Comparison of ENCODE assay signal across 20 cellular contexts in genomic region chr22:26139320-26139719, GRCh38. TPM values are rescaled to one million over a fixed set of nuclear protein-coding genes. Genes with fewer than 3 reads are reported as not detected.
A peak's percentile ranks its signal among the peaks of the same experiment; 100 is the strongest.
DNase-seq lines count a peak whose midpoint lies in the region; ATAC-seq, FAIRE-seq and TF ChIP-seq lines count a peak whose summit lies in the region.
"Had no signal": no experiment of that assay in that cellular context is flagged by ENCODE, and none has a peak within 500 bp of the region (broad histone marks: within the 10 kb centered on the region; RNA-seq: fewer than 3 reads in every experiment).

No MANE protein-coding gene starts in this region.

- H3K4me1 ChIP-seq in heart right ventricle (no peaks in the 10 kb centered on the region), left ventricle myocardium inferior (no peaks in the 10 kb centered on the region), right cardiac atrium (ENCODE audit: control insufficient read depth, insufficient read depth, low read length) (no peaks in the 10 kb centered on the region), kidney (ENCODE audit: control insufficient read depth in 1 of 2, insufficient read depth in 1 of 2, low read depth in 1 of 2, low read length in 2 of 2) (no peaks in the 10 kb centered on the region)
- H3K4me1 ChIP-seq: esophagus squamous epithelium had no signal

- no peak for FAIRE-seq in kidney (lab: Jason Lieb, UNC)
- FAIRE-seq: HepG2, TTC549 had no signal

- no peaks in the 10 kb centered on the region for H3K9me3 ChIP-seq in heart right ventricle
- H3K9me3 ChIP-seq in left ventricle myocardium inferior (replicated peaks), result no peaks in the 10 kb centered on the region
- no peaks in the 10 kb centered on the region for H3K9me3 ChIP-seq in right cardiac atrium (ENCODE audit: control insufficient read depth, low read length)
- no peaks in the 10 kb centered on the region for H3K9me3 ChIP-seq in kidney (ENCODE audit: control insufficient read depth in 1 of 2, low read length in 2 of 2)
- H3K9me3 ChIP-seq: esophagus squamous epithelium had no signal

- 58 to 78% methylated on average over 4 of the region's 4 CpGs for WGBS in heart right ventricle, 2 donors
- 49% methylated on average over 4 of the region's 4 CpGs for WGBS in right cardiac atrium

- no peak overlapping the region for H3K27ac ChIP-seq in heart right ventricle
- H3K27ac ChIP-seq in left ventricle myocardium inferior (replicated peaks), result no peak overlapping the region
- no peak overlapping the region for H3K27ac ChIP-seq in right cardiac atrium (ENCODE audit: low read length)
- H3K27ac ChIP-seq in kidney (ENCODE audit: low read depth in 2 of 2, low read length in 2 of 2), result no peak overlapping the region
- H3K27ac ChIP-seq: esophagus squamous epithelium, hepatocyte had no signal

- peak; percentile 10 to 14 for DNase-seq in heart right ventricle
- no peak for DNase-seq in left ventricle myocardium inferior
- DNase-seq in NCI-H446 (lab: John Stamatoyannopoulos, UW), result peak; percentile 86 to 96
- peak in 2 of 3 donors; percentile 12 to 55 for DNase-seq in right cardiac atrium
- DNase-seq in NAMALWA (ENCODE audit: low spot score), result no peak
- DNase-seq in AML-193 (lab: John Stamatoyannopoulos, UW), result no peak
- DNase-seq in kidney, result no peak
- DNase-seq: activated CD4-positive, alpha-beta memory T cell treated with anti-CD3 and anti-CD28 coated beads, Interleukin-2, amount 10 ng/mL, durations not matched to agents 7 days and 5 days; Calu3; esophagus squamous epithelium; GOT3; NCI-H748 treated with DMSO at 0.1 percent for 48 hours; SHP77 treated with DMSO at 0.1 percent for 48 hours had no signal

- no peak for ATAC-seq in heart right ventricle
- no peak for ATAC-seq in right cardiac atrium
- no peak for ATAC-seq in HG03139 (IDR thresholded peaks at IDR 0.05; ENCODE audit: unreplicated experiment)
- ATAC-seq: activated T-helper 17 cell treated with anti-CD3 and anti-CD28 coated beads, Interleukin-2, amount 50 U/mL, for 72 hours; HepG2; left lobe of liver; stimulated activated memory B cell treated with anti-CD40 and anti-IgM and Interleukin-4, amounts not matched to agents 10 μg/mL and 1 μg/mL and 100 μg/mL, for 72 hours had no signal

- H3K4me3 ChIP-seq in heart right ventricle (no peak overlapping the region), left ventricle myocardium inferior (no peak overlapping the region), right cardiac atrium (ENCODE audit: low read length) (no peak overlapping the region), kidney (ENCODE audit: low read length in 2 of 2) (no peak overlapping the region)
- H3K4me3 ChIP-seq: esophagus squamous epithelium, hepatocyte had no signal

- TF ChIP-seq CTCF in heart right ventricle (IDR thresholded peaks at IDR 0.05), result no peak
- TF ChIP-seq CTCF in left ventricle myocardium inferior (IDR thresholded peaks at IDR 0.05; ENCODE audit: borderline replicate concordance), result no peak
- TF ChIP-seq CTCF in kidney (IDR thresholded peaks at IDR 0.05; ENCODE audit: borderline replicate concordance, extremely low read depth, insufficient read depth), result no peak

- no peaks in the 10 kb centered on the region for H3K36me3 ChIP-seq in heart right ventricle
- H3K36me3 ChIP-seq in left ventricle myocardium inferior, result no peaks in the 10 kb centered on the region
- H3K36me3 ChIP-seq in kidney (ENCODE audit: control insufficient read depth in 1 of 2, insufficient read depth in 2 of 2, low read length in 2 of 2), result no peaks in the 10 kb centered on the region
- H3K36me3 ChIP-seq: esophagus squamous epithelium had no signal

- intact Hi-C loops in heart right ventricle (cut with DNase I) (no loop called here), left ventricle myocardium inferior (cut with micrococcal nuclease) (no loop called here), right cardiac atrium (cut with DNase I) (no loop called here), kidney (cut with DNase I) (no loop called here)

- peaks cover 0 to 60% (median 16%) of the 10 kb centered on the region in 7 donors for H3K27me3 ChIP-seq in heart right ventricle
- peaks cover 86% of the 10 kb centered on the region for H3K27me3 ChIP-seq in left ventricle myocardium inferior (ENCODE audit: low read depth)
- no peaks in the 10 kb centered on the region for H3K27me3 ChIP-seq in right cardiac atrium (ENCODE audit: control insufficient read depth, insufficient read depth)
- H3K27me3 ChIP-seq: hepatocyte had no signal

- no peak overlapping the region for H3K9ac ChIP-seq in kidney (ENCODE audit: low read length in 2 of 2)

RNA-seq across cellular contexts. Expression of gene SEZ6L, which starts 29.9 kb away (rescaled TPM):
- total RNA-seq in heart right ventricle, result 1 to 10 TPM in 2 of 10 donors, under 1 TPM in 8; 0.10 to 2.5 (median 0.34) TPM
- polyA plus RNA-seq in heart right ventricle, result under 1 TPM; 0.01 to 0.07 TPM
- total RNA-seq in left ventricle myocardium inferior, result 0.16 TPM
- total RNA-seq in right cardiac atrium, result under 1 TPM; 0.17 to 0.40 (median 0.29) TPM
- polyA plus RNA-seq in right cardiac atrium, result 0.11 TPM
- 0.19 TPM for total RNA-seq in kidney
- polyA plus RNA-seq in kidney (ENCODE audit: insufficient read depth, low read depth, low replicate concordance), result 0.09 TPM
- total RNA-seq: activated CD4-positive, alpha-beta memory T cell treated with anti-CD3 and anti-CD28 coated beads, Interleukin-2, amount 10 ng/mL, durations not matched to agents 7 days and 5 days; Calu3; HepG2 had no signal
- polyA plus RNA-seq: HepG2 had no signal

Comparison
In these comparisons a context has a peak if more than half of its experiments do, and no peak if none do; other contexts are left out.
1. DNase-seq: peak in heart right ventricle (2 of 2), NCI-H446 (2 of 2) and right cardiac atrium (2 of 3); none in left ventricle myocardium inferior (single experiment), NAMALWA (single experiment), AML-193 (0 of 2) and kidney (single experiment).